In genomic region chr4:122309988-122310626, GRCh38 we compare ENCODE assay signal across 11 cellular contexts.
A peak's percentile ranks its signal among the peaks of the same experiment; 100 is the strongest.
DNase-seq lines count a peak whose midpoint lies in the region; ATAC-seq and TF ChIP-seq lines count a peak whose summit lies in the region.
"Had no signal": no experiment of that assay in that cellular context is flagged by ENCODE, and none has a peak within 500 bp of the region (broad histone marks: within the 10 kb centered on the region; RNA-seq: fewer than 3 reads in every experiment).

No MANE protein-coding gene starts in this region.

- TF ChIP-seq EP300 in transverse colon (IDR thresholded peaks at IDR 0.05; ENCODE audit: low read depth): no peak
- TF ChIP-seq EP300 in gastroesophageal sphincter (IDR thresholded peaks at IDR 0.05): no peak

- no peak overlapping the region for H3K4me3 Mint-ChIP-seq in MCF 10A (ENCODE audit: unreplicated experiment)

- H3K27ac ChIP-seq in breast epithelium (no peak overlapping the region), fibroblast of lung (ENCODE audit: insufficient read depth, low read length) (no peak overlapping the region), transverse colon (no peak overlapping the region), gastroesophageal sphincter (no peak overlapping the region)

- 67 to 84% methylated on average over 2 to 3 of the region's 3 CpGs for WGBS in transverse colon (ENCODE audit: low coverage in 1 of 2), 2 donors
- WGBS in gastroesophageal sphincter (ENCODE audit: low coverage in 1 of 2), 2 donors: 70 to 73% methylated on average over 3 of the region's 3 CpGs

- H3K9me3 Mint-ChIP-seq in MCF 10A (ENCODE audit: unreplicated experiment): no peaks in the 10 kb centered on the region

- peak; percentile 9 for DNase-seq in MCF 10A (ENCODE audit: unreplicated experiment)
- DNase-seq in breast epithelium (ENCODE audit: low spot score in 2 of 2): no peak
- peak; percentile 65 for DNase-seq in OCI-M1 (lab: John Stamatoyannopoulos, UW)
- peak; percentile 14 to 47 for DNase-seq in fibroblast of lung (ENCODE audit: low read depth in 2 of 2)
- no peak for DNase-seq in transverse colon
- no peak for DNase-seq in SK-N-DZ (ENCODE audit: low spot score)
- no peak for DNase-seq in omental fat pad (ENCODE audit: low spot score)
- DNase-seq: activated CD4-positive, CD25-positive, alpha-beta regulatory T cell; Caco-2; stimulated activated CD4-positive, alpha-beta T cell treated with anti-CD3 and anti-CD28 coated beads, Interleukin-4, amount 100 ng/mL, for 4 hours had no signal

- no peaks in the 10 kb centered on the region for H3K9me3 ChIP-seq in breast epithelium
- H3K9me3 ChIP-seq in fibroblast of lung (ENCODE audit: control insufficient read depth, insufficient read depth, low read depth, low read length): no peaks in the 10 kb centered on the region
- no peaks in the 10 kb centered on the region for H3K9me3 ChIP-seq in transverse colon
- no peaks in the 10 kb centered on the region for H3K9me3 ChIP-seq in gastroesophageal sphincter
- H3K9me3 ChIP-seq: Caco-2 had no signal

- H3K27ac Mint-ChIP-seq in MCF 10A (ENCODE audit: low read depth, unreplicated experiment): no peak overlapping the region

- H3K4me1 ChIP-seq in breast epithelium: no peaks in the 10 kb centered on the region
- no peaks in the 10 kb centered on the region for H3K4me1 ChIP-seq in fibroblast of lung (ENCODE audit: control insufficient read depth, extremely low read depth, insufficient read depth, low read length)
- H3K4me1 ChIP-seq in transverse colon: no peaks in the 10 kb centered on the region
- no peaks in the 10 kb centered on the region for H3K4me1 ChIP-seq in gastroesophageal sphincter
- H3K4me1 ChIP-seq: Caco-2 had no signal

- H3K4me1 Mint-ChIP-seq in MCF 10A (ENCODE audit: insufficient read depth, unreplicated experiment): no peaks in the 10 kb centered on the region

- intact Hi-C loops in MCF 10A (cut with micrococcal nuclease) (loop anchor here (1.0 to 5.0 kb wide), 2 partner anchors 267 to 408 kb away; no protein-coding TSS in a partner anchor), breast epithelium (cut with DNase I; ENCODE audit: low total_unique reads) (no loop called here), transverse colon (cut with DNase I; ENCODE audit: low total_unique reads) (no loop called here)

- H3K36me3 ChIP-seq in breast epithelium (no peaks in the 10 kb centered on the region), fibroblast of lung (ENCODE audit: control insufficient read depth, insufficient read depth, low read length) (no peaks in the 10 kb centered on the region), transverse colon (peaks cover 0 to 41% (median 11%) of the 10 kb centered on the region in 4 donors), gastroesophageal sphincter (peaks cover 0 to 69% of the 10 kb centered on the region in 2 donors)

- no peak for ATAC-seq in gastroesophageal sphincter
- ATAC-seq in omental fat pad (ENCODE audit: low FRiP score): no peak

- POLR2A ChIA-PET in MCF 10A (lab: Yijun Ruan, JAX): no interaction called here

- H4K20me1 ChIP-seq in fibroblast of lung (ENCODE audit: control insufficient read depth, extremely low read depth, insufficient read depth, low read length): no peaks in the 10 kb centered on the region

- H3K27me3 Mint-ChIP-seq in MCF 10A (ENCODE audit: insufficient read depth, unreplicated experiment): no peaks in the 10 kb centered on the region

- no peak overlapping the region for H3K9ac ChIP-seq in fibroblast of lung (ENCODE audit: insufficient read depth, low read length)

- H3K36me3 Mint-ChIP-seq in MCF 10A (ENCODE audit: insufficient read depth, unreplicated experiment): peaks cover 15% of the 10 kb centered on the region

- no TSS peak for BruUV-seq in MCF 10A (replicated peaks; lab: Mats Ljungman, UMichigan)

- no peak overlapping the region for H2AFZ ChIP-seq in fibroblast of lung (ENCODE audit: low read length)

- H3K27me3 ChIP-seq in breast epithelium: no peaks in the 10 kb centered on the region
- H3K27me3 ChIP-seq in fibroblast of lung (ENCODE audit: control insufficient read depth, insufficient read depth, low read length): no peaks in the 10 kb centered on the region
- H3K27me3 ChIP-seq in transverse colon: no peaks in the 10 kb centered on the region
- H3K27me3 ChIP-seq in gastroesophageal sphincter: no peaks in the 10 kb centered on the region

- H3K4me3 ChIP-seq in breast epithelium (no peak overlapping the region), fibroblast of lung (replicated peaks in 1 of 4; ENCODE audit: control extremely low read depth in 1 of 4, insufficient read depth in 1 of 4, low read depth in 3 of 4, low read length in 4 of 4) (no peak overlapping the region), transverse colon (no peak overlapping the region), gastroesophageal sphincter (no peak overlapping the region)

- no peak overlapping the region for H3K4me2 ChIP-seq in fibroblast of lung (ENCODE audit: extremely low read depth, insufficient read depth, low read length)

- TF ChIP-seq CTCF in MCF 10A (IDR thresholded peaks at IDR 0.05; ENCODE audit: unreplicated experiment) (peak; percentile 48), breast epithelium (IDR thresholded peaks at IDR 0.05) (peak in 1 of 3 donors; percentile 10), fibroblast of lung (conservative IDR thresholded peaks at IDR 0.05 in 1 of 2, IDR thresholded peaks at IDR 0.05 in 1 of 2; ENCODE audit: low read depth in 1 of 2, low read length in 2 of 2) (peak in 1 of 2 donors; percentile 47), transverse colon (IDR thresholded peaks at IDR 0.05) (peak; percentile 10 to 43 (median 31)), gastroesophageal sphincter (IDR thresholded peaks at IDR 0.05) (peak in 2 of 4 experiments; percentile 20 to 42), omental fat pad (IDR thresholded peaks at IDR 0.05) (no peak)

- in situ Hi-C loops in transverse colon (cut with MboI; ENCODE audit: low pct_ligation_motif_present in 1 of 4, low pct_unique_long_range_greater_than_20kb in 1 of 4, low sequenced_read_pairs in 3 of 4): no loop called here

- TF ChIP-seq POLR2A in breast epithelium (IDR thresholded peaks at IDR 0.05) (no peak), transverse colon (IDR thresholded peaks at IDR 0.05) (no peak), gastroesophageal sphincter (IDR thresholded peaks at IDR 0.05) (no peak)

- CTCF ChIA-PET in MCF 10A (lab: Yijun Ruan, JAX): interaction anchor here (1.9 to 2.9 kb wide), 2 partner anchors 268 kb away, joined by 15 to 17 read pairs; no protein-coding TSS in a partner anchor

- H3K79me2 ChIP-seq in fibroblast of lung (ENCODE audit: control insufficient read depth, insufficient read depth, low read length): no peaks in the 10 kb centered on the region

Comparison
In these comparisons a context has a peak if more than half of its experiments do, and no peak if none do; other contexts are left out.
1. DNase-seq: peak in MCF 10A (single experiment), OCI-M1 (single experiment) and fibroblast of lung (2 of 2); none in breast epithelium (0 of 2), transverse colon (single experiment), SK-N-DZ (single experiment) and omental fat pad (single experiment).
2. CTCF ChIP-seq: peak in MCF 10A (single experiment) and transverse colon (5 of 5); none in omental fat pad (0 of 3).